ENCODE assay signal across 14 cellular contexts in genomic region chr15:78831229-78832207, GRCh38. TPM values are rescaled to one million over a fixed set of nuclear protein-coding genes. Genes with fewer than 3 reads are reported as not detected.
A peak's percentile ranks its signal among the peaks of the same experiment; 100 is the strongest.
DNase-seq lines count a peak whose midpoint lies in the region; ATAC-seq and TF ChIP-seq lines count a peak whose summit lies in the region.
"Had no signal": no experiment of that assay in that cellular context is flagged by ENCODE, and none has a peak within 500 bp of the region (broad histone marks: within the 10 kb centered on the region; RNA-seq: fewer than 3 reads in every experiment).

No MANE protein-coding gene starts in this region.

- no peaks in the 10 kb centered on the region for H3K36me3 ChIP-seq in CD8-positive, alpha-beta T cell (ENCODE audit: insufficient read depth, low read length)
- H3K36me3 ChIP-seq in H7 (replicated peaks; ENCODE audit: control insufficient read depth, insufficient read depth, low read length), result no peaks in the 10 kb centered on the region
- H3K36me3 ChIP-seq in effector memory CD4-positive, alpha-beta T cell (ENCODE audit: control insufficient read depth, insufficient read depth, low read length), result no peaks in the 10 kb centered on the region
- H3K36me3 ChIP-seq: tibial nerve had no signal

- no peak overlapping the region for H3K27ac ChIP-seq in CD8-positive, alpha-beta T cell (ENCODE audit: low read depth, low read length)
- no peak overlapping the region for H3K27ac ChIP-seq in effector memory CD4-positive, alpha-beta T cell (ENCODE audit: insufficient read depth, low read length, poor library complexity, severe bottlenecking)
- H3K27ac ChIP-seq: tibial nerve had no signal

- H3K27ac Mint-ChIP-seq in CD8-positive, alpha-beta T cell, result no peak overlapping the region
- H3K27ac Mint-ChIP-seq in nephron progenitor cell, result peak overlapping the region; percentile 84
- H3K27ac Mint-ChIP-seq: CD14-positive monocyte had no signal

- H3K4me3 ChIP-seq in CD8-positive, alpha-beta T cell (ENCODE audit: low read depth, low read length), result peak overlapping the region; percentile 52
- no peak overlapping the region for H3K4me3 ChIP-seq in H7 (ENCODE audit: insufficient read depth, low read depth, low read length)
- peak overlapping the region; percentile 48 for H3K4me3 ChIP-seq in effector memory CD4-positive, alpha-beta T cell (ENCODE audit: insufficient read depth, low read depth, low read length, poor library complexity, severe bottlenecking)
- H3K4me3 ChIP-seq: mucosa of descending colon had no signal

- peaks cover 4% of the 10 kb centered on the region for H3K4me1 ChIP-seq in CD8-positive, alpha-beta T cell (ENCODE audit: insufficient read depth, low read length)
- no peaks in the 10 kb centered on the region for H3K4me1 ChIP-seq in effector memory CD4-positive, alpha-beta T cell (ENCODE audit: control insufficient read depth, insufficient read depth, low read length, poor library complexity, severe bottlenecking)

- no peaks in the 10 kb centered on the region for H3K36me3 Mint-ChIP-seq in CD8-positive, alpha-beta T cell
- no peaks in the 10 kb centered on the region for H3K36me3 Mint-ChIP-seq in nephron progenitor cell (ENCODE audit: low read depth)
- H3K36me3 Mint-ChIP-seq: CD14-positive monocyte had no signal

- no peak for TF ChIP-seq CTCF in CD8-positive, alpha-beta T cell (IDR thresholded peaks at IDR 0.05)
- no peak for TF ChIP-seq CTCF in nephron progenitor cell (IDR thresholded peaks at IDR 0.05)

- peaks cover 4% of the 10 kb centered on the region for H3K4me1 Mint-ChIP-seq in CD8-positive, alpha-beta T cell (ENCODE audit: low read depth)
- peaks cover 6% of the 10 kb centered on the region for H3K4me1 Mint-ChIP-seq in nephron progenitor cell

- H3K27me3 Mint-ChIP-seq in CD8-positive, alpha-beta T cell (ENCODE audit: low read depth), result peaks cover 11% of the 10 kb centered on the region
- H3K27me3 Mint-ChIP-seq in nephron progenitor cell (ENCODE audit: low read depth, poor library complexity), result peaks cover 13% of the 10 kb centered on the region

- intact Hi-C loops in CD8-positive, alpha-beta T cell (cut with DNase I, micrococcal nuclease), result no loop called here

- CTCF ChIA-PET in CD8-positive, alpha-beta T cell (lab: Charles Lee), result interaction anchor here (1.1 to 1.7 kb wide), 3 partner anchors 20 to 31 kb away, joined by 3 to 5 read pairs (median 3); partner anchors contain the start of gene ADAMTS7

- H3K9me3 ChIP-seq in CD8-positive, alpha-beta T cell (ENCODE audit: low read length), result no peaks in the 10 kb centered on the region
- H3K9me3 ChIP-seq in effector memory CD4-positive, alpha-beta T cell (ENCODE audit: control insufficient read depth, low read length), result no peaks in the 10 kb centered on the region
- H3K9me3 ChIP-seq: mucosa of descending colon, tibial nerve had no signal

- POLR2A ChIA-PET in CD8-positive, alpha-beta T cell (lab: Charles Lee), result no interaction called here

- ATAC-seq in CD8-positive, alpha-beta T cell, result no peak
- no peak for ATAC-seq in HG02885 (IDR thresholded peaks at IDR 0.05; ENCODE audit: poor library complexity, unreplicated experiment)

- no peak for DNase-seq in CD8-positive, alpha-beta T cell
- peak; percentile 66 for DNase-seq in H7
- DNase-seq in effector memory CD4-positive, alpha-beta T cell, result no peak
- no peak for DNase-seq in nephron progenitor cell
- DNase-seq in GDM1 (lab: John Stamatoyannopoulos, UW), result no peak
- no peak for DNase-seq in NCI-H2081 (lab: John Stamatoyannopoulos, UW)
- DNase-seq: glutamatergic neuron, mucosa of descending colon, NCI-H1092 treated with DMSO at 0.1 percent for 48 hours, NCI-H2107, NCI-H526 had no signal

- H3K4me3 Mint-ChIP-seq in CD8-positive, alpha-beta T cell, result peak overlapping the region; percentile 53
- H3K4me3 Mint-ChIP-seq in nephron progenitor cell, result no peak overlapping the region

- H3K9me3 Mint-ChIP-seq in CD8-positive, alpha-beta T cell, result no peaks in the 10 kb centered on the region
- no peaks in the 10 kb centered on the region for H3K9me3 Mint-ChIP-seq in nephron progenitor cell

- H3K27me3 ChIP-seq in CD8-positive, alpha-beta T cell (ENCODE audit: insufficient read depth, low read length), result no peaks in the 10 kb centered on the region
- no peaks in the 10 kb centered on the region for H3K27me3 ChIP-seq in H7 (ENCODE audit: control insufficient read depth, insufficient read depth, low read length)
- peaks cover 3% of the 10 kb centered on the region for H3K27me3 ChIP-seq in effector memory CD4-positive, alpha-beta T cell (replicated peaks; ENCODE audit: control insufficient read depth, insufficient read depth, low read length, poor library complexity, severe bottlenecking)
- H3K27me3 ChIP-seq: tibial nerve had no signal

RNA-seq across cellular contexts. Expression of gene ADAMTS7, which starts 20.3 kb away (rescaled TPM):
- total RNA-seq in CD8-positive, alpha-beta T cell, result not detected
- total RNA-seq in H7 (2014; rRNA removed; shearing (Covaris generic)), result 14.3 and 20.2 TPM in 2 replicates

RNA-seq across cellular contexts. Expression of gene MORF4L1, which starts 41.2 kb away (rescaled TPM):
- total RNA-seq in CD8-positive, alpha-beta T cell, result 100 to 1,000 TPM; 513 to 545 TPM
- total RNA-seq in H7 (2014; rRNA removed; shearing (Covaris generic)), result 235 and 339 TPM in 2 replicates

Comparison
In these comparisons a context has a peak if more than half of its experiments do, and no peak if none do; other contexts are left out.
1. RNA of gene ADAMTS7, which starts 20.3 kb away (total RNA-seq): 14.3 to 20.2 TPM in H7; not detected in CD8-positive, alpha-beta T cell; every median in the first group is over 10 times any median in the second.